In genomic region chr11:13277719-13278619, GRCh38 we compare ENCODE assay signal across 8 cellular contexts. TPM values are rescaled to one million over a fixed set of nuclear protein-coding genes. Genes with fewer than 3 reads are reported as not detected.
A peak's percentile ranks its signal among the peaks of the same experiment; 100 is the strongest.
DNase-seq lines count a peak whose midpoint lies in the region; ATAC-seq and TF ChIP-seq lines count a peak whose summit lies in the region.

TSS of gene BMAL1 (plus strand) at chr11:13277790. CDS start at chr11:13354309, 76,519 bp downstream.

- H3K4me3 ChIP-seq in CD4-positive, alpha-beta memory T cell (ENCODE audit: low read length in 2 of 2): peak within 1 kb of the TSS; percentile 83 to 95
- H3K4me3 ChIP-seq in right lobe of liver: peak within 1 kb of the TSS; percentile 91 to 98 (median 91)

- peaks cover 50% of the 10 kb centered on the region for H3K4me1 ChIP-seq in CD4-positive, alpha-beta memory T cell (ENCODE audit: insufficient read depth, low read length)
- peaks cover 2 to 48% (median 10%) of the 10 kb centered on the region in 4 donors for H3K4me1 ChIP-seq in right lobe of liver

- peak in 1 of 5 donors; percentile 67 for DNase-seq in CD4-positive, alpha-beta memory T cell
- peak; percentile 23 for DNase-seq in activated CD4-positive, CD25-positive, alpha-beta regulatory T cell treated with anti-CD3 and anti-CD28 coated beads, Interleukin-2, amount 50 U/mL, for 16 hours (ENCODE audit: low read depth, low spot score)
- DNase-seq in central memory CD8-positive, alpha-beta T cell (ENCODE audit: low spot score in 2 of 2): peak; percentile 37 to 53
- DNase-seq in right lobe of liver (peak; percentile 76 to 80 (median 78)), NCI-H1048 (lab: John Stamatoyannopoulos, UW) (no peak)
- DNase-seq in stimulated activated CD4-positive, alpha-beta T cell treated with anti-CD3 and anti-CD28 coated beads, Interleukin-4, amount 100 ng/mL, for 4 hours: peak; percentile 38 to 51

- no peaks in the 10 kb centered on the region for H3K9me3 ChIP-seq in CD4-positive, alpha-beta memory T cell (ENCODE audit: control insufficient read depth in 1 of 2, low read length in 2 of 2)
- H3K9me3 ChIP-seq in right lobe of liver: no peaks in the 10 kb centered on the region

- WGBS in right lobe of liver (ENCODE audit: insufficient coverage, low coverage, low lambda C conversion rate, missing lambda C conversion rate): 0% methylated on average over 16 of the region's 101 CpGs

- intact Hi-C loops in CD4-positive, alpha-beta memory T cell (cut with micrococcal nuclease): loop anchor here (1.0 to 5.0 kb wide), 6 partner anchors 39 to 390 kb away; partner anchors contain the start of genes BTBD10 and FAR1
- intact Hi-C loops in right lobe of liver (cut with DNase I): no loop called here

- H3K4me3 Mint-ChIP-seq in CD4-positive, alpha-beta memory T cell: peak within 1 kb of the TSS; percentile 93 to 100 (median 98)
- H3K4me3 Mint-ChIP-seq in central memory CD8-positive, alpha-beta T cell: peak within 1 kb of the TSS; percentile 96

- peak within 1 kb of the TSS; percentile 80 for H3K27ac ChIP-seq in CD4-positive, alpha-beta memory T cell (ENCODE audit: low read depth, low read length)
- H3K27ac ChIP-seq in right lobe of liver: peak within 1 kb of the TSS; percentile 86 to 97 (median 93)

- peak within 1 kb of the TSS; percentile 94 to 99 (median 96) for H3K27ac Mint-ChIP-seq in CD4-positive, alpha-beta memory T cell
- peak within 1 kb of the TSS; percentile 93 for H3K27ac Mint-ChIP-seq in central memory CD8-positive, alpha-beta T cell (ENCODE audit: low read depth)

- peaks cover 2% of the 10 kb centered on the region for H3K27me3 ChIP-seq in CD4-positive, alpha-beta memory T cell (ENCODE audit: insufficient read depth, low read length)
- no peaks in the 10 kb centered on the region for H3K27me3 ChIP-seq in right lobe of liver

- ATAC-seq in GM19438 (IDR thresholded peaks at IDR 0.05; ENCODE audit: low read depth, unreplicated experiment) (peak; percentile 25), HG03521 (IDR thresholded peaks at IDR 0.05; ENCODE audit: unreplicated experiment) (peak; percentile 26), right lobe of liver (peak; percentile 2 to 37 (median 20))
- peak; percentile 33 for ATAC-seq in central memory CD8-positive, alpha-beta T cell (replicated peaks; ENCODE audit: extremely low read depth, poor library complexity, severe bottlenecking)

- peaks cover 0 to 2% of the 10 kb centered on the region in 2 donors for H3K27me3 Mint-ChIP-seq in CD4-positive, alpha-beta memory T cell
- H3K27me3 Mint-ChIP-seq in central memory CD8-positive, alpha-beta T cell: peaks cover 23% of the 10 kb centered on the region

- H3K36me3 Mint-ChIP-seq in CD4-positive, alpha-beta memory T cell: peaks cover 3 to 21% of the 10 kb centered on the region in 2 donors
- peaks cover 28% of the 10 kb centered on the region for H3K36me3 Mint-ChIP-seq in central memory CD8-positive, alpha-beta T cell (ENCODE audit: insufficient read depth)

- POLR2A ChIA-PET in CD4-positive, alpha-beta memory T cell (lab: Charles Lee; ENCODE audit: partially characterized antibody): interaction anchor here (0.8 to 3.0 kb wide), 10 partner anchors 9 to 913 kb away, joined by 3 to 11 read pairs (median 8); partner anchors contain the start of gene BTBD10

- peaks cover 41 to 60% (median 51%) of the 10 kb centered on the region in 4 donors for H3K4me1 Mint-ChIP-seq in CD4-positive, alpha-beta memory T cell
- H3K4me1 Mint-ChIP-seq in central memory CD8-positive, alpha-beta T cell: peaks cover 53% of the 10 kb centered on the region

- H3K36me3 ChIP-seq in CD4-positive, alpha-beta memory T cell (ENCODE audit: insufficient read depth, low read length): no peaks in the 10 kb centered on the region
- no peaks in the 10 kb centered on the region for H3K36me3 ChIP-seq in right lobe of liver

- H3K9me3 Mint-ChIP-seq in CD4-positive, alpha-beta memory T cell: peaks cover 0 to 2% (median 0%) of the 10 kb centered on the region in 8 donors
- no peaks in the 10 kb centered on the region for H3K9me3 Mint-ChIP-seq in central memory CD8-positive, alpha-beta T cell

- CTCF ChIA-PET in CD4-positive, alpha-beta memory T cell (lab: Charles Lee; ENCODE audit: partially characterized antibody): interaction anchor here (0.9 to 3.9 kb wide), 5 partner anchors 8 to 66 kb away, joined by 3 to 25 read pairs (median 3); no protein-coding TSS in a partner anchor

- TF ChIP-seq CTCF in right lobe of liver (IDR thresholded peaks at IDR 0.05): no peak

- TF ChIP-seq POLR2A in right lobe of liver (IDR thresholded peaks at IDR 0.05): peak; percentile 74

RNA-seq across cellular contexts. Expression of gene BMAL1, which starts in this region (rescaled TPM):
- 100 to 1,000 TPM; 101 to 112 TPM for total RNA-seq in CD4-positive, alpha-beta memory T cell
- 10 to 100 TPM; 18.8 to 38.8 TPM for polyA plus RNA-seq in CD4-positive, alpha-beta memory T cell
- 10 to 100 TPM in 5 of 6 experiments, 1 to 10 TPM in 1; 9.9 to 38.0 (median 12.9) TPM for total RNA-seq in right lobe of liver
